ENCODE assay signal across 9 cellular contexts in genomic region chr12:93061414-93062099, GRCh38.
DNase-seq lines count a peak whose midpoint lies in the region; ATAC-seq and TF ChIP-seq lines count a peak whose summit lies in the region.
"Had no signal": no experiment of that assay in that cellular context is flagged by ENCODE, and none has a peak within 500 bp of the region (broad histone marks: within the 10 kb centered on the region; RNA-seq: fewer than 3 reads in every experiment).

No MANE protein-coding gene starts in this region.

- BruUV-seq in OCI-LY7 (replicated peaks; lab: Mats Ljungman, UMichigan): no TSS peak

- ATAC-seq in SK-N-SH treated with all-trans-retinoic acid at 6 μM for 48 hours (peak; percentile 68), left cardiac atrium (peak; percentile 90 to 93), GM21447 (IDR thresholded peaks at IDR 0.05; ENCODE audit: unreplicated experiment) (no peak), HG02623 (IDR thresholded peaks at IDR 0.05; ENCODE audit: unreplicated experiment) (no peak)

- peak; percentile 9 for DNase-seq in GM23248
- peak; percentile 78 for DNase-seq in left cardiac atrium
- DNase-seq in posterior cingulate gyrus: peak; percentile 29 to 94 (median 66)
- no peak for DNase-seq in AML-193 (lab: John Stamatoyannopoulos, UW)
- no peak for DNase-seq in OCI-LY7 (ENCODE audit: low spot score)

- intact Hi-C loops in left cardiac atrium (cut with DNase I) (no loop called here), posterior cingulate gyrus (cut with DNase I) (no loop called here), OCI-LY7 (cut with micrococcal nuclease; ENCODE audit: unreplicated experiment) (no loop called here)

- no peaks in the 10 kb centered on the region for H3K4me1 ChIP-seq in GM23248 (ENCODE audit: insufficient read depth)
- no peaks in the 10 kb centered on the region for H3K4me1 ChIP-seq in OCI-LY7 (ENCODE audit: insufficient read depth, low read length, poor library complexity, severe bottlenecking)
- H3K4me1 ChIP-seq: BLaER1 had no signal

- H3K27me3 ChIP-seq in GM23248 (replicated peaks; ENCODE audit: insufficient read depth): peaks cover 11% of the 10 kb centered on the region
- H3K27me3 ChIP-seq: BLaER1 had no signal

- no peak overlapping the region for H3K9ac ChIP-seq in GM23248
- H3K9ac ChIP-seq: BLaER1 had no signal

- H3K4me3 ChIP-seq in GM23248 (no peak overlapping the region), OCI-LY7 (ENCODE audit: low read depth, low read length, poor library complexity, severe bottlenecking) (no peak overlapping the region)
- H3K4me3 ChIP-seq: BLaER1 had no signal

- no peak overlapping the region for H3K4me2 ChIP-seq in GM23248 (ENCODE audit: unreplicated experiment)
- no peak overlapping the region for H3K4me2 ChIP-seq in OCI-LY7 (ENCODE audit: low read length)

- no peaks in the 10 kb centered on the region for H3F3A ChIP-seq in GM23248 (ENCODE audit: insufficient read depth)

- POLR2A ChIA-PET in OCI-LY7 (lab: Charles Lee): interaction anchor here (0.5 kb wide), 1 partner anchor 29 kb away, joined by 3 read pairs; no protein-coding TSS in a partner anchor

- no peaks in the 10 kb centered on the region for H4K20me1 ChIP-seq in GM23248 (ENCODE audit: insufficient read depth)
- H4K20me1 ChIP-seq in OCI-LY7 (ENCODE audit: insufficient read depth, low read length): no peaks in the 10 kb centered on the region
- H4K20me1 ChIP-seq: BLaER1 had no signal

- no peaks in the 10 kb centered on the region for H3K36me3 ChIP-seq in GM23248 (ENCODE audit: low read depth)
- H3K36me3 ChIP-seq in OCI-LY7 (ENCODE audit: insufficient read depth, low read length): no peaks in the 10 kb centered on the region
- H3K36me3 ChIP-seq: BLaER1 had no signal

- H2AFZ ChIP-seq in GM23248 (no peak overlapping the region), OCI-LY7 (ENCODE audit: low read length) (no peak overlapping the region)

- CTCF ChIA-PET in OCI-LY7 (lab: Charles Lee; ENCODE audit: unreplicated experiment): no interaction called here

- TF ChIP-seq CTCF in OCI-LY7 (conservative IDR thresholded peaks at IDR 0.05; ENCODE audit: low read length): no peak

- H3K27ac ChIP-seq in GM23248 (no peak overlapping the region), OCI-LY7 (ENCODE audit: low read depth, low read length, poor library complexity, severe bottlenecking) (no peak overlapping the region)
- H3K27ac ChIP-seq: BLaER1 had no signal

- in situ Hi-C loops in GM23248 (cut with MboI): no loop called here

- H3K9me3 ChIP-seq in GM23248 (ENCODE audit: low read depth) (no peaks in the 10 kb centered on the region), OCI-LY7 (ENCODE audit: low read length) (no peaks in the 10 kb centered on the region)
- H3K9me3 ChIP-seq: BLaER1 had no signal

- 14 to 19% methylated on average over 3 of the region's 3 CpGs for WGBS in GM23248 (ENCODE audit: low coverage in 1 of 2, low lambda C conversion rate in 2 of 2, missing lambda C conversion rate in 2 of 2), 2 experiments

- H3K79me2 ChIP-seq in GM23248 (ENCODE audit: insufficient read depth) (no peaks in the 10 kb centered on the region), OCI-LY7 (ENCODE audit: insufficient read depth, low read depth, low read length) (no peaks in the 10 kb centered on the region)

- H3K9me2 ChIP-seq in GM23248 (ENCODE audit: insufficient read depth) (no peaks in the 10 kb centered on the region), OCI-LY7 (ENCODE audit: insufficient read depth, low read length) (no peaks in the 10 kb centered on the region)

TF ChIP-seq in SK-N-SH treated with all-trans-retinoic acid at 6 μM for 48 hours, 23 proteins besides CTCF, POLR2A, EP300 and RAD21 (continues in another document):
- TF ChIP-seq SNAI2 (CRISPR knock-in tag; IDR thresholded peaks at IDR 0.05): no peak
- TF ChIP-seq PPARA (CRISPR knock-in tag; IDR thresholded peaks at IDR 0.05; ENCODE audit: borderline replicate concordance): no peak
- no peak for TF ChIP-seq TCF4 (CRISPR knock-in tag; IDR thresholded peaks at IDR 0.05; ENCODE audit: borderline replicate concordance)
- no peak for TF ChIP-seq POU6F1 (CRISPR knock-in tag; IDR thresholded peaks at IDR 0.05; ENCODE audit: borderline replicate concordance, low read depth)
- no peak for TF ChIP-seq CREB5 (CRISPR knock-in tag; IDR thresholded peaks at IDR 0.05; ENCODE audit: low read depth)
- TF ChIP-seq CSRNP3 (CRISPR knock-in tag; IDR thresholded peaks at IDR 0.05): no peak
- no peak for TF ChIP-seq ZFP30 (CRISPR knock-in tag; IDR thresholded peaks at IDR 0.05)
- no peak for TF ChIP-seq RARB (CRISPR knock-in tag; IDR thresholded peaks at IDR 0.05)
- TF ChIP-seq ZNF70 (CRISPR knock-in tag; IDR thresholded peaks at IDR 0.05): no peak
- no peak for TF ChIP-seq TSHZ2 (CRISPR knock-in tag; IDR thresholded peaks at IDR 0.05)
- no peak for TF ChIP-seq ZC3H10 (CRISPR knock-in tag; IDR thresholded peaks at IDR 0.05)
- TF ChIP-seq OSR1 (CRISPR knock-in tag; IDR thresholded peaks at IDR 0.05): no peak
- TF ChIP-seq GLIS3 (CRISPR knock-in tag; IDR thresholded peaks at IDR 0.05): no peak
- no peak for TF ChIP-seq ESRRG (CRISPR knock-in tag; IDR thresholded peaks at IDR 0.05)
- no peak for TF ChIP-seq TOX (CRISPR knock-in tag; IDR thresholded peaks at IDR 0.05; ENCODE audit: borderline replicate concordance)

Comparison
In these comparisons a context has a peak if more than half of its experiments do, and no peak if none do; other contexts are left out.
1. DNase-seq: peak in GM23248 (single experiment), left cardiac atrium (single experiment) and posterior cingulate gyrus (10 of 10); none in AML-193 (0 of 2) and OCI-LY7 (single experiment).
2. ATAC-seq: peak in SK-N-SH treated with all-trans-retinoic acid at 6 μM for 48 hours (single experiment) and left cardiac atrium (2 of 2); none in GM21447 (single experiment) and HG02623 (single experiment).